Comparison of ENCODE assay signal across 10 cellular contexts in the genomic region with DNA sequence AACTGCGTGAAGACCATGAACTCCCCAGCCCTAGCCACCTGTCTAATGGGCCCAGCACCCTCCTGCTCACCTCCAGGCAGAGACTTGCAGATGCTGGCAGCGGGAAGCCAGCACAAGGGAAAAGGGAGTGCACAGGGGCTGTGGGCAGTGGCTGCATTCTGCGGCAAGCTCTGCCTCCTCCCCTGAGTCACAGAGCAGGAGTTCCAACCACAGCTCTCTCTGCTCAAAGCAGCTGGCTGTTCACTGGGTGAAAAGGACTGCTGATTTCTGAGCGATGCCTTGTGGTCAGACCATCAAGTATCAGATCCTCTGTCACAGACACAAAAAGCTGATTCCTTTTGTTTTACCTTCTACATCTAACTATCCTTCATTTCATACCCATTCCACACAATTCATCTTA. TPM values are rescaled to one million over a fixed set of nuclear protein-coding genes. Genes with fewer than 3 reads are reported as not detected.
DNase-seq lines count a peak whose midpoint lies in the region; ATAC-seq, FAIRE-seq and TF ChIP-seq lines count a peak whose summit lies in the region.
"Had no signal": no experiment of that assay in that cellular context is flagged by ENCODE, and none has a peak within 500 bp of the region (broad histone marks: within the 10 kb centered on the region; RNA-seq: fewer than 3 reads in every experiment).

No MANE protein-coding gene starts in this region.

- peak; percentile 67 for DNase-seq in activated CD8-positive, alpha-beta memory T cell treated with anti-CD3 and anti-CD28 coated beads, Interleukin-2, amount 10 ng/mL, durations not matched to agents 7 days and 5 days
- no peak for DNase-seq in activated CD8-positive, alpha-beta memory T cell treated with anti-CD3 and anti-CD28 coated beads for 24 hours
- peak; percentile 11 for DNase-seq in PC-3
- DNase-seq in stimulated activated effector memory CD8-positive, alpha-beta T cell treated with anti-CD3 and anti-CD28 coated beads, Interleukin-12 subunit alpha, Interleukin-12 subunit beta, amount 100 ng/mL, for 72 hours (ENCODE audit: low spot score in 2 of 2) = no peak
- no peak for DNase-seq in D721Med (ENCODE audit: insufficient read length, low spot score)
- no peak for DNase-seq in NCI-H2227 (lab: John Stamatoyannopoulos, UW; ENCODE audit: unreplicated experiment)
- no peak for DNase-seq in DMS53 (lab: John Stamatoyannopoulos, UW)

- no TSS peak for BruUV-seq in PC-3 (replicated peaks; lab: Mats Ljungman, UMichigan)

- peaks cover 21% of the 10 kb centered on the region for H3K4me1 Mint-ChIP-seq in activated CD8-positive, alpha-beta memory T cell treated with anti-CD3 and anti-CD28 coated beads, Interleukin-2, amount 10 ng/mL, durations not matched to agents 7 days and 5 days
- H3K4me1 Mint-ChIP-seq in stimulated activated effector memory CD8-positive, alpha-beta T cell treated with anti-CD3 and anti-CD28 coated beads, Interleukin-12 subunit alpha, Interleukin-12 subunit beta, amount 100 ng/mL, for 72 hours = no peaks in the 10 kb centered on the region

- H3K4me2 ChIP-seq in PC-3 (ENCODE audit: low read length) = no peak overlapping the region

- H3F3A ChIP-seq in PC-3 (ENCODE audit: low read length, unreplicated experiment) = no peaks in the 10 kb centered on the region

- no peaks in the 10 kb centered on the region for H3K79me2 ChIP-seq in PC-3 (ENCODE audit: low read length)
- H3K79me2 ChIP-seq: parathyroid adenoma had no signal

- no peak overlapping the region for H2AFZ ChIP-seq in PC-3 (ENCODE audit: low read length)
- H2AFZ ChIP-seq: parathyroid adenoma had no signal

- H3K4me3 ChIP-seq in PC-3 (ENCODE audit: low read length) = no peak overlapping the region

- peaks cover 58% of the 10 kb centered on the region for H3K27me3 Mint-ChIP-seq in activated CD8-positive, alpha-beta memory T cell treated with anti-CD3 and anti-CD28 coated beads, Interleukin-2, amount 10 ng/mL, durations not matched to agents 7 days and 5 days

- no peaks in the 10 kb centered on the region for H3K9me2 ChIP-seq in PC-3 (replicated peaks; ENCODE audit: low read length)

- TF ChIP-seq CTCF in PC-3 (conservative IDR thresholded peaks at IDR 0.05; ENCODE audit: low read depth, low read length) (no peak), D721Med (IDR thresholded peaks at IDR 0.05; ENCODE audit: insufficient read depth, missing control alignments) (no peak)

- ATAC-seq in activated CD8-positive, alpha-beta memory T cell treated with anti-CD3 and anti-CD28 coated beads, Interleukin-2, amount 10 ng/mL, durations not matched to agents 7 days and 5 days = peak; percentile 63
- ATAC-seq in HG02870 (IDR thresholded peaks at IDR 0.05; ENCODE audit: unreplicated experiment) (peak; percentile 97), PC-3 (no peak)
- ATAC-seq in stimulated activated effector memory CD8-positive, alpha-beta T cell treated with anti-CD3 and anti-CD28 coated beads, Interleukin-12 subunit alpha, Interleukin-12 subunit beta, amount 100 ng/mL, for 72 hours = peak; percentile 62

- POLR2A ChIA-PET in PC-3 (lab: Charles Lee; ENCODE audit: unreplicated experiment) = no interaction called here

- H3K4me3 Mint-ChIP-seq in activated CD8-positive, alpha-beta memory T cell treated with anti-CD3 and anti-CD28 coated beads, Interleukin-2, amount 10 ng/mL, durations not matched to agents 7 days and 5 days = no peak overlapping the region
- no peak overlapping the region for H3K4me3 Mint-ChIP-seq in stimulated activated effector memory CD8-positive, alpha-beta T cell treated with anti-CD3 and anti-CD28 coated beads, Interleukin-12 subunit alpha, Interleukin-12 subunit beta, amount 100 ng/mL, for 72 hours
- H3K4me3 Mint-ChIP-seq: dendritic cell treated with granulocyte-macrophage colony-stimulating factor and Interleukin-4, amounts not matched to agents 40 ng/mL and 50 ng/mL, for 4 days had no signal

- no peak overlapping the region for H3K9ac ChIP-seq in PC-3 (ENCODE audit: low read length)
- H3K9ac ChIP-seq: parathyroid adenoma had no signal

- H3K4me1 ChIP-seq in PC-3 (ENCODE audit: insufficient read depth, low read length) = peaks cover 8% of the 10 kb centered on the region
- H3K4me1 ChIP-seq: parathyroid adenoma had no signal

- no peak overlapping the region for H3K27ac ChIP-seq in PC-3 (ENCODE audit: low read length)
- H3K27ac ChIP-seq: parathyroid adenoma had no signal

- intact Hi-C loops in PC-3 (cut with micrococcal nuclease) = no loop called here

- H3K36me3 Mint-ChIP-seq in activated CD8-positive, alpha-beta memory T cell treated with anti-CD3 and anti-CD28 coated beads, Interleukin-2, amount 10 ng/mL, durations not matched to agents 7 days and 5 days = no peaks in the 10 kb centered on the region
- peaks cover 5% of the 10 kb centered on the region for H3K36me3 Mint-ChIP-seq in stimulated activated effector memory CD8-positive, alpha-beta T cell treated with anti-CD3 and anti-CD28 coated beads, Interleukin-12 subunit alpha, Interleukin-12 subunit beta, amount 100 ng/mL, for 72 hours

- no peaks in the 10 kb centered on the region for H3K9me3 Mint-ChIP-seq in activated CD8-positive, alpha-beta memory T cell treated with anti-CD3 and anti-CD28 coated beads, Interleukin-2, amount 10 ng/mL, durations not matched to agents 7 days and 5 days (ENCODE audit: low read depth)
- no peaks in the 10 kb centered on the region for H3K9me3 Mint-ChIP-seq in stimulated activated effector memory CD8-positive, alpha-beta T cell treated with anti-CD3 and anti-CD28 coated beads, Interleukin-12 subunit alpha, Interleukin-12 subunit beta, amount 100 ng/mL, for 72 hours
- H3K9me3 Mint-ChIP-seq: dendritic cell treated with granulocyte-macrophage colony-stimulating factor and Interleukin-4, amounts not matched to agents 40 ng/mL and 50 ng/mL, for 4 days had no signal

- H3K36me3 ChIP-seq in PC-3 (ENCODE audit: low read depth, low read length) = no peaks in the 10 kb centered on the region

- H4K20me1 ChIP-seq in PC-3 (ENCODE audit: low read length) = no peaks in the 10 kb centered on the region

- no peaks in the 10 kb centered on the region for H3K9me3 ChIP-seq in PC-3 (ENCODE audit: low read length)

- peaks cover 23% of the 10 kb centered on the region for H3K27me3 ChIP-seq in PC-3 (ENCODE audit: low read length)

- H3K27ac Mint-ChIP-seq in activated CD8-positive, alpha-beta memory T cell treated with anti-CD3 and anti-CD28 coated beads, Interleukin-2, amount 10 ng/mL, durations not matched to agents 7 days and 5 days = no peak overlapping the region
- H3K27ac Mint-ChIP-seq in stimulated activated effector memory CD8-positive, alpha-beta T cell treated with anti-CD3 and anti-CD28 coated beads, Interleukin-12 subunit alpha, Interleukin-12 subunit beta, amount 100 ng/mL, for 72 hours = no peak overlapping the region
- H3K27ac Mint-ChIP-seq: dendritic cell treated with granulocyte-macrophage colony-stimulating factor and Interleukin-4, amounts not matched to agents 40 ng/mL and 50 ng/mL, for 4 days had no signal

- CTCF ChIA-PET in activated CD8-positive, alpha-beta memory T cell treated with anti-CD3 and anti-CD28 coated beads, Interleukin-2, amount 10 ng/mL, durations not matched to agents 7 days and 5 days (lab: Charles Lee) = interaction anchor here (1.0 to 8.7 kb wide), 3 partner anchors 12 to 626 kb away, joined by 3 to 195 read pairs (median 3); no protein-coding TSS in a partner anchor
- CTCF ChIA-PET in PC-3 (lab: Charles Lee) = no interaction called here

- no peak for FAIRE-seq in D721Med (lab: Jason Lieb, UNC)

RNA-seq across cellular contexts. Expression of a gene that starts 10.5 kb away (rescaled TPM):
- not detected for total RNA-seq in activated CD8-positive, alpha-beta memory T cell treated with anti-CD3 and anti-CD28 coated beads, Interleukin-2, amount 10 ng/mL, durations not matched to agents 7 days and 5 days
- not detected in 2 replicates for total RNA-seq in PC-3 (2014; rRNA removed)

Comparison
In these comparisons a context has a peak if more than half of its experiments do, and no peak if none do; other contexts are left out.
1. DNase-seq: peak in activated CD8-positive, alpha-beta memory T cell treated with anti-CD3 and anti-CD28 coated beads, Interleukin-2, amount 10 ng/mL, durations not matched to agents 7 days and 5 days (single experiment) and PC-3 (single experiment); none in activated CD8-positive, alpha-beta memory T cell treated with anti-CD3 and anti-CD28 coated beads for 24 hours (single experiment), stimulated activated effector memory CD8-positive, alpha-beta T cell treated with anti-CD3 and anti-CD28 coated beads, Interleukin-12 subunit alpha, Interleukin-12 subunit beta, amount 100 ng/mL, for 72 hours (0 of 2), D721Med (single experiment), NCI-H2227 (single experiment) and DMS53 (single experiment).